In genomic region chr20:53550590-53551187, GRCh38 we compare ENCODE assay signal across 1 cellular context.
TF ChIP-seq lines count a peak whose summit lies in the region.

No MANE protein-coding gene starts in this region.

TF ChIP-seq in HepG2, 621 proteins besides CTCF, POLR2A, EP300 and RAD21 (continued from another document and continues in another):
- TF ChIP-seq, protein P1, sequence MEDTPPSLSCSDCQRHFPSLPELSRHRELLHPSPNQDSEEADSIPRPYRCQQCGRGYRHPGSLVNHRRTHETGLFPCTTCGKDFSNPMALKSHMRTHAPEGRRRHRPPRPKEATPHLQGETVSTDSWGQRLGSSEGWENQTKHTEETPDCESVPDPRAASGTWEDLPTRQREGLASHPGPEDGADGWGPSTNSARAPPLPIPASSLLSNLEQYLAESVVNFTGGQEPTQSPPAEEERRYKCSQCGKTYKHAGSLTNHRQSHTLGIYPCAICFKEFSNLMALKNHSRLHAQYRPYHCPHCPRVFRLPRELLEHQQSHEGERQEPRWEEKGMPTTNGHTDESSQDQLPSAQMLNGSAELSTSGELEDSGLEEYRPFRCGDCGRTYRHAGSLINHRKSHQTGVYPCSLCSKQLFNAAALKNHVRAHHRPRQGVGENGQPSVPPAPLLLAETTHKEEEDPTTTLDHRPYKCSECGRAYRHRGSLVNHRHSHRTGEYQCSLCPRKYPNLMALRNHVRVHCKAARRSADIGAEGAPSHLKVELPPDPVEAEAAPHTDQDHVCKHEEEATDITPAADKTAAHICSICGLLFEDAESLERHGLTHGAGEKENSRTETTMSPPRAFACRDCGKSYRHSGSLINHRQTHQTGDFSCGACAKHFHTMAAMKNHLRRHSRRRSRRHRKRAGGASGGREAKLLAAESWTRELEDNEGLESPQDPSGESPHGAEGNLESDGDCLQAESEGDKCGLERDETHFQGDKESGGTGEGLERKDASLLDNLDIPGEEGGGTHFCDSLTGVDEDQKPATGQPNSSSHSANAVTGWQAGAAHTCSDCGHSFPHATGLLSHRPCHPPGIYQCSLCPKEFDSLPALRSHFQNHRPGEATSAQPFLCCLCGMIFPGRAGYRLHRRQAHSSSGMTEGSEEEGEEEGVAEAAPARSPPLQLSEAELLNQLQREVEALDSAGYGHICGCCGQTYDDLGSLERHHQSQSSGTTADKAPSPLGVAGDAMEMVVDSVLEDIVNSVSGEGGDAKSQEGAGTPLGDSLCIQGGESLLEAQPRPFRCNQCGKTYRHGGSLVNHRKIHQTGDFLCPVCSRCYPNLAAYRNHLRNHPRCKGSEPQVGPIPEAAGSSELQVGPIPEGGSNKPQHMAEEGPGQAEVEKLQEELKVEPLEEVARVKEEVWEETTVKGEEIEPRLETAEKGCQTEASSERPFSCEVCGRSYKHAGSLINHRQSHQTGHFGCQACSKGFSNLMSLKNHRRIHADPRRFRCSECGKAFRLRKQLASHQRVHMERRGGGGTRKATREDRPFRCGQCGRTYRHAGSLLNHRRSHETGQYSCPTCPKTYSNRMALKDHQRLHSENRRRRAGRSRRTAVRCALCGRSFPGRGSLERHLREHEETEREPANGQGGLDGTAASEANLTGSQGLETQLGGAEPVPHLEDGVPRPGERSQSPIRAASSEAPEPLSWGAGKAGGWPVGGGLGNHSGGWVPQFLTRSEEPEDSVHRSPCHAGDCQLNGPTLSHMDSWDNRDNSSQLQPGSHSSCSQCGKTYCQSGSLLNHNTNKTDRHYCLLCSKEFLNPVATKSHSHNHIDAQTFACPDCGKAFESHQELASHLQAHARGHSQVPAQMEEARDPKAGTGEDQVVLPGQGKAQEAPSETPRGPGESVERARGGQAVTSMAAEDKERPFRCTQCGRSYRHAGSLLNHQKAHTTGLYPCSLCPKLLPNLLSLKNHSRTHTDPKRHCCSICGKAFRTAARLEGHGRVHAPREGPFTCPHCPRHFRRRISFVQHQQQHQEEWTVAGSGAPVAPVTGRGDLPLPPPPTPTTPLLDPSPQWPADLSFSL (CRISPR knock-in tag; IDR thresholded peaks at IDR 0.05) = no peak
- no peak for TF ChIP-seq IKZF1 (IDR thresholded peaks at IDR 0.05)
- no peak for TF ChIP-seq NCOA2 (CRISPR knock-in tag; IDR thresholded peaks at IDR 0.05)
- TF ChIP-seq, protein P2, sequence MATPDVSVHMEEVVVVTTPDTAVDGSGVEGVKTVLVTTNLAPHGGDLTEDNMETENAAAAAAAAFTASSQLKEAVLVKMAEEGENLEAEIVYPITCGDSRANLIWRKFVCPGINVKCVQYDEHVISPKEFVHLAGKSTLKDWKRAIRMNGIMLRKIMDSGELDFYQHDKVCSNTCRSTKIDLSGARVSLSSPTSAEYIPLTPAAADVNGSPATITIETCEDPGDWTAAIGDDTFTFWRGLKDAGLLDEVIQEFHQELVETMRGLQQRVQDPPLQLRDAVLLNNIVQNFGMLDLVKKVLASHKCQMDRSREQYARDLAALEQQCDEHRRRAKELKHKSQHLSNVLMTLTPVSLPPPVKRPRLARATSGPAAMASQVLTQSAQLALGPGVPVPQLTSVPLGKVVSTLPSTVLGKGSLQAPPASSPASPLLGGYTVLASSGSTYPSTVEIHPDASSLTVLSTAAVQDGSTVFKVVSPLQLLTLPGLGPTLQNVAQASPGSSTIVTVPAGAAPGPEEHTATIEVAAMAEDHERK (CRISPR knock-in tag; IDR thresholded peaks at IDR 0.05; ENCODE audit: low read depth) = no peak
- no peak for TF ChIP-seq SP4 (CRISPR knock-in tag; IDR thresholded peaks at IDR 0.05)
- TF ChIP-seq GFI1 (CRISPR knock-in tag; IDR thresholded peaks at IDR 0.05; ENCODE audit: borderline replicate concordance) = no peak
- peak; percentile 26; the same call in 1 of the 2 replicates for TF ChIP-seq ZNF768 (CRISPR knock-in tag; IDR thresholded peaks at IDR 0.05)
- TF ChIP-seq, protein P3, sequence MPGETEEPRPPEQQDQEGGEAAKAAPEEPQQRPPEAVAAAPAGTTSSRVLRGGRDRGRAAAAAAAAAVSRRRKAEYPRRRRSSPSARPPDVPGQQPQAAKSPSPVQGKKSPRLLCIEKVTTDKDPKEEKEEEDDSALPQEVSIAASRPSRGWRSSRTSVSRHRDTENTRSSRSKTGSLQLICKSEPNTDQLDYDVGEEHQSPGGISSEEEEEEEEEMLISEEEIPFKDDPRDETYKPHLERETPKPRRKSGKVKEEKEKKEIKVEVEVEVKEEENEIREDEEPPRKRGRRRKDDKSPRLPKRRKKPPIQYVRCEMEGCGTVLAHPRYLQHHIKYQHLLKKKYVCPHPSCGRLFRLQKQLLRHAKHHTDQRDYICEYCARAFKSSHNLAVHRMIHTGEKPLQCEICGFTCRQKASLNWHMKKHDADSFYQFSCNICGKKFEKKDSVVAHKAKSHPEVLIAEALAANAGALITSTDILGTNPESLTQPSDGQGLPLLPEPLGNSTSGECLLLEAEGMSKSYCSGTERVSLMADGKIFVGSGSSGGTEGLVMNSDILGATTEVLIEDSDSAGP (CRISPR knock-in tag; IDR thresholded peaks at IDR 0.05; ENCODE audit: borderline replicate concordance) = 0 out of 2 replicates have a peak, but pooled peaks have one; percentile 0
- no peak for TF ChIP-seq ZNF230 (CRISPR knock-in tag; IDR thresholded peaks at IDR 0.05)
- no peak for TF ChIP-seq ZSCAN21 (CRISPR knock-in tag; IDR thresholded peaks at IDR 0.05; ENCODE audit: borderline replicate concordance)
- TF ChIP-seq ZNF430 (CRISPR knock-in tag; IDR thresholded peaks at IDR 0.05) = no peak
- peak; percentile 77; the same call in 1 of the 2 replicates for TF ChIP-seq ZNF331 (CRISPR knock-in tag; IDR thresholded peaks at IDR 0.05)
- TF ChIP-seq, protein P4, sequence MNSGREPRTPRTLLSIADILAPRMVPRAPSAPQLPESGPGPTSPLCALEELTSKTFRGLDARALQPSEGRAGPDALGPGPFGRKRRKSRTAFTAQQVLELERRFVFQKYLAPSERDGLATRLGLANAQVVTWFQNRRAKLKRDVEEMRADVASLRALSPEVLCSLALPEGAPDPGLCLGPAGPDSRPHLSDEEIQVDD (CRISPR knock-in tag; IDR thresholded peaks at IDR 0.05; ENCODE audit: borderline replicate concordance) = no peak
- 0 out of 2 replicates have a peak, but pooled peaks have one; percentile 10 for TF ChIP-seq ZNF317 (CRISPR knock-in tag; IDR thresholded peaks at IDR 0.05)
- peak; percentile 28; the same call in 1 of the 2 replicates for TF ChIP-seq RXRB (CRISPR knock-in tag; IDR thresholded peaks at IDR 0.05; ENCODE audit: borderline replicate concordance)
- TF ChIP-seq ZNF563 (CRISPR knock-in tag; IDR thresholded peaks at IDR 0.05) = no peak
- TF ChIP-seq XRCC5 (optimal IDR thresholded peaks at IDR 0.05; ENCODE audit: low read length) = no peak
- 0 out of 2 replicates have a peak, but pooled peaks have one; percentile 48 for TF ChIP-seq IRF2 (CRISPR knock-in tag; IDR thresholded peaks at IDR 0.05)
- peak; percentile 31; the same call in 1 of the 2 replicates for TF ChIP-seq MIER3 (CRISPR knock-in tag; IDR thresholded peaks at IDR 0.05; ENCODE audit: borderline replicate concordance)
- no peak for TF ChIP-seq SOX6 (IDR thresholded peaks at IDR 0.05)
- TF ChIP-seq SOX6 (CRISPR knock-in tag; IDR thresholded peaks at IDR 0.05) = peak; percentile 89
- TF ChIP-seq, protein P5, sequence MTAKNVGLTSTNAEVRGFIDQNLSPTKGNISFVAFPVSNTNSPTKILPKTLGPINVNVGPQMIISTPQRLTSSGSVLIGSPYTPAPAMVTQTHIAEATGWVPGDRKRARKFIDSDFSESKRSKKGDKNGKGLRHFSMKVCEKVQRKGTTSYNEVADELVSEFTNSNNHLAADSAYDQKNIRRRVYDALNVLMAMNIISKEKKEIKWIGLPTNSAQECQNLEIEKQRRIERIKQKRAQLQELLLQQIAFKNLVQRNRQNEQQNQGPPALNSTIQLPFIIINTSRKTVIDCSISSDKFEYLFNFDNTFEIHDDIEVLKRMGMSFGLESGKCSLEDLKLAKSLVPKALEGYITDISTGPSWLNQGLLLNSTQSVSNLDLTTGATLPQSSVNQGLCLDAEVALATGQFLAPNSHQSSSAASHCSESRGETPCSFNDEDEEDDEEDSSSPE (CRISPR knock-in tag; IDR thresholded peaks at IDR 0.05) = no peak
- TF ChIP-seq HIVEP1 (CRISPR knock-in tag; IDR thresholded peaks at IDR 0.05) = no peak
- TF ChIP-seq ZNF446 (CRISPR knock-in tag; IDR thresholded peaks at IDR 0.05) = no peak
- TF ChIP-seq AGO1 (IDR thresholded peaks at IDR 0.05; ENCODE audit: low read depth, low read length, poor library complexity, severe bottlenecking) = no peak
- TF ChIP-seq ZNF770 (CRISPR knock-in tag; IDR thresholded peaks at IDR 0.05) = peak; percentile 97
- no peak for TF ChIP-seq RFX1 (IDR thresholded peaks at IDR 0.05)
- TF ChIP-seq SOX5 (CRISPR knock-in tag; IDR thresholded peaks at IDR 0.05; ENCODE audit: borderline replicate concordance) = peak; percentile 85
- no peak for TF ChIP-seq ZKSCAN5 (CRISPR knock-in tag; IDR thresholded peaks at IDR 0.05)
- 0 out of 2 replicates have a peak, but pooled peaks have one; percentile 64 for TF ChIP-seq ZNF224 (CRISPR knock-in tag; IDR thresholded peaks at IDR 0.05)
- TF ChIP-seq, protein P6, sequence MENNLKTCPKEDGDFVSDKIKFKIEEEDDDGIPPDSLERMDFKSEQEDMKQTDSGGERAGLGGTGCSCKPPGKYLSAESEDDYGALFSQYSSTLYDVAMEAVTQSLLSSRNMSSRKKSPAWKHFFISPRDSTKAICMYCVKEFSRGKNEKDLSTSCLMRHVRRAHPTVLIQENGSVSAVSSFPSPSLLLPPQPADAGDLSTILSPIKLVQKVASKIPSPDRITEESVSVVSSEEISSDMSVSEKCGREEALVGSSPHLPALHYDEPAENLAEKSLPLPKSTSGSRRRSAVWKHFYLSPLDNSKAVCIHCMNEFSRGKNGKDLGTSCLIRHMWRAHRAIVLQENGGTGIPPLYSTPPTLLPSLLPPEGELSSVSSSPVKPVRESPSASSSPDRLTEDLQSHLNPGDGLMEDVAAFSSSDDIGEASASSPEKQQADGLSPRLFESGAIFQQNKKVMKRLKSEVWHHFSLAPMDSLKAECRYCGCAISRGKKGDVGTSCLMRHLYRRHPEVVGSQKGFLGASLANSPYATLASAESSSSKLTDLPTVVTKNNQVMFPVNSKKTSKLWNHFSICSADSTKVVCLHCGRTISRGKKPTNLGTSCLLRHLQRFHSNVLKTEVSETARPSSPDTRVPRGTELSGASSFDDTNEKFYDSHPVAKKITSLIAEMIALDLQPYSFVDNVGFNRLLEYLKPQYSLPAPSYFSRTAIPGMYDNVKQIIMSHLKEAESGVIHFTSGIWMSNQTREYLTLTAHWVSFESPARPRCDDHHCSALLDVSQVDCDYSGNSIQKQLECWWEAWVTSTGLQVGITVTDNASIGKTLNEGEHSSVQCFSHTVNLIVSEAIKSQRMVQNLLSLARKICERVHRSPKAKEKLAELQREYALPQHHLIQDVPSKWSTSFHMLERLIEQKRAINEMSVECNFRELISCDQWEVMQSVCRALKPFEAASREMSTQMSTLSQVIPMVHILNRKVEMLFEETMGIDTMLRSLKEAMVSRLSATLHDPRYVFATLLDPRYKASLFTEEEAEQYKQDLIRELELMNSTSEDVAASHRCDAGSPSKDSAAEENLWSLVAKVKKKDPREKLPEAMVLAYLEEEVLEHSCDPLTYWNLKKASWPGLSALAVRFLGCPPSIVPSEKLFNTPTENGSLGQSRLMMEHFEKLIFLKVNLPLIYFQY (CRISPR knock-in tag; IDR thresholded peaks at IDR 0.05; ENCODE audit: borderline replicate concordance) = 0 out of 2 replicates have a peak, but pooled peaks have one; percentile 63
- TF ChIP-seq PITX1 (CRISPR knock-in tag; IDR thresholded peaks at IDR 0.05) = no peak
